12 cellular contexts compared by ENCODE assay signal in the genomic region with DNA sequence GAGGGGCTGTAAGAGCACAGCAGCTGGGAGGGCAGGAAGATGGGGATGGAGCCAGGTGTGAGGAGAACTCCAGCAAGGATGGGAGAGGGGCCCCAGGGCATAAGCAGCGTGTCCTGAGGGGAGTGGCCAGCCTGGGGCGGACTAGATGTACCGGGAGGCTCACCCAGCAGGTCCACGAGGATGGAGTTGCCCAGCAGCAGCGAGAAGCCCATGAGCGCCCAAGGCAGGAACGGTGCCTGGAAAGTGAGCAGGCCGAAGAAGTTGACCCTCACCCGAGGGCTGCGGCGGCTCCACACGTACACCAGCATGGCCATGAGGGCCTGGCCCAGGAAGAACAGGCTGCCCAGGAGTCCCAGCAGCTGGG.
A peak's percentile ranks its signal among the peaks of the same experiment; 100 is the strongest.
DNase-seq lines count a peak whose midpoint lies in the region; ATAC-seq and TF ChIP-seq lines count a peak whose summit lies in the region.
"Had no signal": no experiment of that assay in that cellular context is flagged by ENCODE, and none has a peak within 500 bp of the region (broad histone marks: within the 10 kb centered on the region; RNA-seq: fewer than 3 reads in every experiment).

No MANE protein-coding gene starts in this region.

- H3K9ac ChIP-seq in BLaER1, result peak overlapping the region; percentile 78

- DNase-seq in islet precursor cell, result peak; percentile 50
- no peak for DNase-seq in GOT3 (lab: John Stamatoyannopoulos, UW)
- no peak for DNase-seq in stimulated activated CD4-positive, alpha-beta T cell treated with anti-CD3 and anti-CD28 coated beads, Interleukin-1b, Interleukin-23, amount 100 ng/mL, for 48 hours
- DNase-seq in iPS-NIHi7 (ENCODE audit: extremely low spot score), result no peak
- DNase-seq: activated gamma-delta T cell treated with Interleukin-2 at 50 U/mL for 16 hours, COR-L47, glutamatergic neuron, MG63 had no signal

- no peaks in the 10 kb centered on the region for H3K9me2 ChIP-seq in DOHH2 (replicated peaks; ENCODE audit: control insufficient read depth, low read length)

- peaks cover 44% of the 10 kb centered on the region for H3K79me2 ChIP-seq in DOHH2 (ENCODE audit: control insufficient read depth, low read length)

- H3K4me2 ChIP-seq in BLaER1 (peak overlapping the region; percentile 97), DOHH2 (ENCODE audit: low read length) (peak overlapping the region; percentile 76)

- H3K9me3 ChIP-seq in BLaER1, result no peaks in the 10 kb centered on the region
- no peaks in the 10 kb centered on the region for H3K9me3 ChIP-seq in DOHH2 (ENCODE audit: control insufficient read depth, insufficient read depth, low read length)
- H3K9me3 ChIP-seq: MG63 had no signal

- H3K27me3 ChIP-seq in BLaER1 (no peaks in the 10 kb centered on the region), DOHH2 (ENCODE audit: control insufficient read depth, low read length) (no peaks in the 10 kb centered on the region)
- H3K27me3 ChIP-seq: MG63 had no signal

- TF ChIP-seq CTCF in DOHH2 (IDR thresholded peaks at IDR 0.05; ENCODE audit: low read depth, low read length, poor library complexity, severe bottlenecking), result no peak
- TF ChIP-seq CTCF in VCaP (conservative IDR thresholded peaks at IDR 0.05), result no peak

- peaks cover 54% of the 10 kb centered on the region for H4K20me1 ChIP-seq in BLaER1
- no peaks in the 10 kb centered on the region for H4K20me1 ChIP-seq in DOHH2 (ENCODE audit: control insufficient read depth, insufficient read depth, low read depth, low read length)

- H3K27ac ChIP-seq in BLaER1 (peak overlapping the region; percentile 76), DOHH2 (ENCODE audit: low read depth, low read length) (peak overlapping the region; percentile 91), VCaP (peak overlapping the region; percentile 15; the same call in 1 of the 2 replicates)

- H3K36me3 ChIP-seq in BLaER1 (peaks cover 51% of the 10 kb centered on the region), DOHH2 (ENCODE audit: control insufficient read depth, low read length) (peaks cover 57% of the 10 kb centered on the region)

- H3F3A ChIP-seq in DOHH2 (ENCODE audit: control insufficient read depth, insufficient read depth), result peaks cover 5% of the 10 kb centered on the region

- peaks cover 64% of the 10 kb centered on the region for H3K4me1 ChIP-seq in BLaER1
- peaks cover 78% of the 10 kb centered on the region for H3K4me1 ChIP-seq in DOHH2 (ENCODE audit: control insufficient read depth, low read length)

- peak overlapping the region; percentile 66 for H3K4me3 ChIP-seq in BLaER1
- H3K4me3 ChIP-seq in DOHH2 (ENCODE audit: low read length), result peak overlapping the region; percentile 79
- H3K4me3 ChIP-seq: MG63 had no signal

- ATAC-seq in GM18517 (IDR thresholded peaks at IDR 0.05; ENCODE audit: unreplicated experiment), result no peak

Comparison
In these comparisons a context has a peak if more than half of its experiments do, and no peak if none do; other contexts are left out.
1. H3K27ac ChIP-seq: peak in every context shown above with its lines; median percentile 91 in DOHH2; 76 in BLaER1; 15 in VCaP.